Comparison of ENCODE assay signal across 12 cellular contexts in the genomic region with DNA sequence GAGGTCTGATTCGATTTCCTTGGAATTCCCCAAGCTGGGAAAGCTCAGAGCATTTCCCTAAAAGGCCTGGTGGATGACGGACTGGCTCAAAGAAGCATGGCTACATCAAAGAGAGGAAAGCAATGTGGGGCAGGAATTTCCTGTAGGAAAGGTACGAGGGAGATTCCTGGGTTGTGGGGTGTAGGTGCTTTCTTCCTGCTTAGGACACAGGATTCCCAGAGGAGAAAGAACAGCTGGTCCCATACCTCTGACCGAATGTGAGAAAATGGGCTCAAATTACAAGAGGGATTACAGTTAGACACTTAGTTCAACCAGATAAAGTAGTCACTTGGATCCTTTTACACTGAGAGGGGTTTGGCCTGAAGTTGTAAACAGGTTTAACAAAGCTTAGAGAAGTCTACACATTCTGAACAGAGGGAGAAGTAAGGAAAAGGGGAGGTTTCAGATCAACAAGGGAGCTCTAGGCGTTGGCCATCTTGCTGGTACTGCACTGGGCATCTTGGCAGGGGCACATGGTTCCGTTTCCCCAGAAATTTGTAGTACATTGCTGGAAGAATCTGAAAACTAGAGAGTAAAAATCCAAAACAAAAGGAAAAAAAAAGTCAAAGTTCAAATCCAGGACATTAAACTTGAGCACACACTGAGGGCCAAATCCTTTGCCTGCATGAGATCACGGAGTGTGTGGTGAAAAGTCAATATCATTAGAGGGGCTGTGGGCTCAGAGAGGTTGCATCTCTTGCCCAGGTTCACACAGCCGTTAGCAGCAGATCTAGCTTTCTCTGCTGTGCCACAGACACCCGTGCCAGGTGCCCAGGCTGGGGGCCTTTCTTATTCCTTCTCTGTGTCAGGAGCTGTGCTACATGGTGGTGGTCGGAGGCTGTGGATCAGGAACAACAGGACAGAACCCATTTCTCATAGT.
DNase-seq lines count a peak whose midpoint lies in the region; TF ChIP-seq lines count a peak whose summit lies in the region.
"Had no signal": no experiment of that assay in that cellular context is flagged by ENCODE, and none has a peak within 500 bp of the region (broad histone marks: within the 10 kb centered on the region; RNA-seq: fewer than 3 reads in every experiment).

No MANE protein-coding gene starts in this region.

- H3K36me3 ChIP-seq in H7 (replicated peaks; ENCODE audit: control insufficient read depth, insufficient read depth, low read length), result no peaks in the 10 kb centered on the region
- H3K36me3 ChIP-seq in tibial nerve, result no peaks in the 10 kb centered on the region
- H3K36me3 ChIP-seq: ascending aorta; BLaER1 treated with 17β-estradiol and CSF1 and Interleukin-3, amounts not matched to agents 10 nM and 100 nM had no signal

- TF ChIP-seq CTCF in tibial nerve (IDR thresholded peaks at IDR 0.05), result no peak

- intact Hi-C loops in posterior vena cava (cut with DNase I), result loop anchor here in 1 of 2 donors (2.0 kb wide), 1 partner anchor 14 kb away; no protein-coding TSS in a partner anchor

- WGBS in tibial nerve, 2 donors, result 59 to 69% methylated on average over 10 of the region's 10 CpGs

- DNase-seq in H7 (peak; percentile 7), NCI-H82 (lab: John Stamatoyannopoulos, UW) (peak; percentile 98), glomerular visceral epithelial cell (ENCODE audit: extremely low spot score) (peak; percentile 23), posterior vena cava (ENCODE audit: low spot score) (peak; percentile 20), tibial nerve (ENCODE audit: low spot score in 2 of 2) (no peak), NCI-H2029 (lab: John Stamatoyannopoulos, UW) (no peak)
- DNase-seq in activated CD4-positive, alpha-beta T cell treated with anti-CD3 and anti-CD28 coated beads, Interleukin-2, amount 50 U/mL, for 4 hours, result no peak
- DNase-seq in stimulated activated CD4-positive, alpha-beta T cell treated with anti-CD3 and anti-CD28 coated beads, Interleukin-1b, Interleukin-23, amount 100 ng/mL, for 48 hours, result no peak
- DNase-seq: NCI-H1092 treated with DMSO at 0.1 percent for 48 hours, retina had no signal

- no peak for TF ChIP-seq EP300 in tibial nerve (IDR thresholded peaks at IDR 0.05)

- no peak overlapping the region for H3K27ac ChIP-seq in tibial nerve
- H3K27ac ChIP-seq: ascending aorta; BLaER1 treated with 17β-estradiol and CSF1 and Interleukin-3, amounts not matched to agents 10 nM and 100 nM had no signal

- H3K27me3 ChIP-seq in H7 (ENCODE audit: control insufficient read depth, insufficient read depth, low read length), result no peaks in the 10 kb centered on the region; the same call in 1 of the 2 replicates
- no peaks in the 10 kb centered on the region for H3K27me3 ChIP-seq in tibial nerve
- H3K27me3 ChIP-seq: ascending aorta; BLaER1 treated with 17β-estradiol and CSF1 and Interleukin-3, amounts not matched to agents 10 nM and 100 nM had no signal

- no peaks in the 10 kb centered on the region for H3K9me3 ChIP-seq in tibial nerve
- H3K9me3 ChIP-seq: ascending aorta; BLaER1 treated with 17β-estradiol and CSF1 and Interleukin-3, amounts not matched to agents 10 nM and 100 nM had no signal

- H3K4me1 ChIP-seq in tibial nerve, result peaks cover 0 to 24% (median 0%) of the 10 kb centered on the region in 4 donors

- no peak overlapping the region for H3K4me3 ChIP-seq in H7 (ENCODE audit: insufficient read depth, low read depth, low read length)
- H3K4me3 ChIP-seq in tibial nerve, result no peak overlapping the region
- H3K4me3 ChIP-seq: ascending aorta; BLaER1 treated with 17β-estradiol and CSF1 and Interleukin-3, amounts not matched to agents 10 nM and 100 nM had no signal

- no peak for TF ChIP-seq POLR2A in tibial nerve (IDR thresholded peaks at IDR 0.05)

Comparison
In these comparisons a context has a peak if more than half of its experiments do, and no peak if none do; other contexts are left out.
1. DNase-seq: peak in H7 (single experiment), NCI-H82 (single experiment), glomerular visceral epithelial cell (single experiment) and posterior vena cava (single experiment); none in tibial nerve (0 of 2), NCI-H2029 (single experiment), activated CD4-positive, alpha-beta T cell treated with anti-CD3 and anti-CD28 coated beads, Interleukin-2, amount 50 U/mL, for 4 hours (0 of 2) and stimulated activated CD4-positive, alpha-beta T cell treated with anti-CD3 and anti-CD28 coated beads, Interleukin-1b, Interleukin-23, amount 100 ng/mL, for 48 hours (single experiment).